8 cellular contexts compared by ENCODE assay signal in the genomic region with DNA sequence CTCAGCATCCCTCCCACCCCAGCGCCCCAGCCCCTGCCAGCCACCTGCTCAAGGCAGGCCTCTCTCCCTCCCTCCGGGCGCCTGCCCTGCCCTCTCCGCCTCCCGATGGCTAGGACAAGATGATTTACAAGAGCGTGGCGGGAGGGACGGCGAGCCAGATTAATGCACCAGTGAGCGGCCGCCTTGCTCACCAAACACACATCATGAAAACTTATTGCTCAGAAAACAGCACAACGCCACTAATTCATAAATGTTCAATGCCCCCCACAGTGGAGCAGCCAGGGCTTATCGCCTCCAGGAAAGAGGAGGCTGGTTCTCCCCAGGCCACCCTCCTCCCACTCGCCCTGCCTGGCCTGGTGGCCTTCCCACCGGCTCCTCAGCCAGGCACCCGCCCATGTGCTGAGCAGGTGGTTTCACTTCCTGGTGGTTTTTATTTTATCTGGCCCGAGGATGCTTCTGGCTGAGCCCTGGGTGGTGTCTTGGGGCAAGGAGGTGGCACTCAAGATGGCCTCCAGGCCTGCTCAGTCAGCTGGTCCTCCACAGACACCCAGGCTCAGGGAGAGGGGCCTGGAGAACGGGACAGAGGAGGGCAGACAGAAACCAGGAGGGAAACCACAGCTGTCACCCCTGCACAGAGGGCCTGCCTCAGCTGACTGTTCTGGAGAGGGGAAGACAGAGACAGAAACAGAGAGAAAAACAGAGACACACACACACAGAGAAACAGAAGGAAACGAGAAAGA.
DNase-seq lines count a peak whose midpoint lies in the region; ATAC-seq lines count a peak whose summit lies in the region.

No MANE protein-coding gene starts in this region.

- intact Hi-C loops in activated naive CD4-positive, alpha-beta T cell treated with anti-CD3 and anti-CD28 coated beads for 36 hours (cut with micrococcal nuclease), result no loop called here

- no peaks in the 10 kb centered on the region for H3K9me3 Mint-ChIP-seq in activated naive CD4-positive, alpha-beta T cell treated with anti-CD3 and anti-CD28 coated beads for 36 hours
- no peaks in the 10 kb centered on the region for H3K9me3 Mint-ChIP-seq in activated T-helper 17 cell treated with anti-CD3 and anti-CD28 coated beads, Interleukin-2, amount 50 U/mL, for 72 hours
- peaks cover 8% of the 10 kb centered on the region in 2 donors for H3K9me3 Mint-ChIP-seq in stimulated activated naive B cell treated with anti-CD40 and anti-IgM and Interleukin-4, amounts not matched to agents 10 μg/mL and 1 μg/mL and 100 μg/mL, for 72 hours

- peak; percentile 40 for ATAC-seq in HG03159 (IDR thresholded peaks at IDR 0.05; ENCODE audit: unreplicated experiment)
- peak; percentile 66 for ATAC-seq in activated T-helper 17 cell treated with anti-CD3 and anti-CD28 coated beads, Interleukin-2, amount 50 U/mL, for 72 hours (replicated peaks)
- peak; percentile 46 to 51 for ATAC-seq in stimulated activated naive B cell treated with anti-CD40 and anti-IgM and Interleukin-4, amounts not matched to agents 10 μg/mL and 1 μg/mL and 100 μg/mL, for 72 hours (replicated peaks)
- no peak for ATAC-seq in GM21423 (IDR thresholded peaks at IDR 0.05; ENCODE audit: unreplicated experiment)
- ATAC-seq in left lobe of liver, result no peak

- no peak overlapping the region for H3K4me3 Mint-ChIP-seq in activated naive CD4-positive, alpha-beta T cell treated with anti-CD3 and anti-CD28 coated beads for 36 hours
- H3K4me3 Mint-ChIP-seq in activated T-helper 17 cell treated with anti-CD3 and anti-CD28 coated beads, Interleukin-2, amount 50 U/mL, for 72 hours, result peak overlapping the region; percentile 54
- H3K4me3 Mint-ChIP-seq in stimulated activated naive B cell treated with anti-CD40 and anti-IgM and Interleukin-4, amounts not matched to agents 10 μg/mL and 1 μg/mL and 100 μg/mL, for 72 hours, result peak overlapping the region in 1 of 2 donors; percentile 18

- CTCF ChIA-PET in activated naive CD4-positive, alpha-beta T cell treated with anti-CD3 and anti-CD28 coated beads for 36 hours (lab: Charles Lee), result interaction anchor here (1.1 to 4.5 kb wide), 2 partner anchors 9 to 12 kb away, joined by 3 to 28 read pairs; no protein-coding TSS in a partner anchor

- H3K4me1 Mint-ChIP-seq in activated naive CD4-positive, alpha-beta T cell treated with anti-CD3 and anti-CD28 coated beads for 36 hours (ENCODE audit: low read depth), result peaks cover 45% of the 10 kb centered on the region
- peaks cover 18% of the 10 kb centered on the region for H3K4me1 Mint-ChIP-seq in activated T-helper 17 cell treated with anti-CD3 and anti-CD28 coated beads, Interleukin-2, amount 50 U/mL, for 72 hours
- peaks cover 32 to 58% of the 10 kb centered on the region in 2 donors for H3K4me1 Mint-ChIP-seq in stimulated activated naive B cell treated with anti-CD40 and anti-IgM and Interleukin-4, amounts not matched to agents 10 μg/mL and 1 μg/mL and 100 μg/mL, for 72 hours

- H3K27ac Mint-ChIP-seq in activated naive CD4-positive, alpha-beta T cell treated with anti-CD3 and anti-CD28 coated beads for 36 hours, result peak overlapping the region; percentile 7
- peak overlapping the region; percentile 46 for H3K27ac Mint-ChIP-seq in activated T-helper 17 cell treated with anti-CD3 and anti-CD28 coated beads, Interleukin-2, amount 50 U/mL, for 72 hours
- H3K27ac Mint-ChIP-seq in stimulated activated naive B cell treated with anti-CD40 and anti-IgM and Interleukin-4, amounts not matched to agents 10 μg/mL and 1 μg/mL and 100 μg/mL, for 72 hours, result peak overlapping the region; percentile 9

- peaks cover 20% of the 10 kb centered on the region for H3K27me3 Mint-ChIP-seq in activated naive CD4-positive, alpha-beta T cell treated with anti-CD3 and anti-CD28 coated beads for 36 hours (ENCODE audit: low read depth)
- peaks cover 30% of the 10 kb centered on the region for H3K27me3 Mint-ChIP-seq in activated T-helper 17 cell treated with anti-CD3 and anti-CD28 coated beads, Interleukin-2, amount 50 U/mL, for 72 hours
- peaks cover 20 to 32% of the 10 kb centered on the region in 2 donors for H3K27me3 Mint-ChIP-seq in stimulated activated naive B cell treated with anti-CD40 and anti-IgM and Interleukin-4, amounts not matched to agents 10 μg/mL and 1 μg/mL and 100 μg/mL, for 72 hours

- peak; percentile 34 for DNase-seq in activated naive CD4-positive, alpha-beta T cell treated with anti-CD3 and anti-CD28 coated beads for 36 hours
- DNase-seq in activated naive CD4-positive, alpha-beta T cell (lab: John Stamatoyannopoulos, UW), result no peak
- DNase-seq in stimulated activated naive B cell treated with anti-CD40 and anti-IgM and Interleukin-4, amounts not matched to agents 10 μg/mL and 1 μg/mL and 100 μg/mL, for 72 hours, result peak; percentile 45
- DNase-seq in AG08395 (ENCODE audit: low spot score) (no peak), left lobe of liver (ENCODE audit: low spot score) (no peak)

- no peaks in the 10 kb centered on the region for H3K36me3 Mint-ChIP-seq in activated naive CD4-positive, alpha-beta T cell treated with anti-CD3 and anti-CD28 coated beads for 36 hours (ENCODE audit: low read depth)
- H3K36me3 Mint-ChIP-seq in activated T-helper 17 cell treated with anti-CD3 and anti-CD28 coated beads, Interleukin-2, amount 50 U/mL, for 72 hours (ENCODE audit: low read depth), result peaks cover 6% of the 10 kb centered on the region
- peaks cover 2 to 17% of the 10 kb centered on the region in 2 donors for H3K36me3 Mint-ChIP-seq in stimulated activated naive B cell treated with anti-CD40 and anti-IgM and Interleukin-4, amounts not matched to agents 10 μg/mL and 1 μg/mL and 100 μg/mL, for 72 hours

Comparison
In these comparisons a context has a peak if more than half of its experiments do, and no peak if none do; other contexts are left out.
1. DNase-seq: peak in activated naive CD4-positive, alpha-beta T cell treated with anti-CD3 and anti-CD28 coated beads for 36 hours (single experiment) and stimulated activated naive B cell treated with anti-CD40 and anti-IgM and Interleukin-4, amounts not matched to agents 10 μg/mL and 1 μg/mL and 100 μg/mL, for 72 hours (single experiment); none in activated naive CD4-positive, alpha-beta T cell (0 of 4), AG08395 (single experiment) and left lobe of liver (single experiment).
2. ATAC-seq: peak in HG03159 (single experiment), activated T-helper 17 cell treated with anti-CD3 and anti-CD28 coated beads, Interleukin-2, amount 50 U/mL, for 72 hours (single experiment) and stimulated activated naive B cell treated with anti-CD40 and anti-IgM and Interleukin-4, amounts not matched to agents 10 μg/mL and 1 μg/mL and 100 μg/mL, for 72 hours (2 of 2); none in GM21423 (single experiment) and left lobe of liver (single experiment).
3. Peak in every context shown above with its lines, with median percentiles within 50 percentile points of each other: H3K27ac Mint-ChIP-seq.